Comparison of ENCODE assay signal across 8 cellular contexts in genomic region chr18:77340815-77341214, GRCh38.
"Had no signal": no experiment of that assay in that cellular context is flagged by ENCODE, and none has a peak within 500 bp of the region (broad histone marks: within the 10 kb centered on the region; RNA-seq: fewer than 3 reads in every experiment).

No MANE protein-coding gene starts in this region.

- ATAC-seq: GM12878 had no signal

- H3K4me3 ChIP-seq: GM12878 had no signal

- FAIRE-seq: G401.6, GM12878, GM12891, GM12892, GM18507, GM19239 had no signal

- DNase-seq: GDM1, GF-D8 had no signal
